In genomic region chr3:71581451-71581980, GRCh38 we compare ENCODE assay signal across 9 cellular contexts. TPM values are rescaled to one million over a fixed set of nuclear protein-coding genes. Genes with fewer than 3 reads are reported as not detected.
DNase-seq lines count a peak whose midpoint lies in the region; ATAC-seq and TF ChIP-seq lines count a peak whose summit lies in the region.
"Had no signal": no experiment of that assay in that cellular context is flagged by ENCODE, and none has a peak within 500 bp of the region (broad histone marks: within the 10 kb centered on the region; RNA-seq: fewer than 3 reads in every experiment).

No MANE protein-coding gene starts in this region.

- H3K27me3 ChIP-seq in WERI-Rb-1 (ENCODE audit: insufficient read depth, low read depth, severe bottlenecking) (peaks cover 32% of the 10 kb centered on the region), colonic mucosa (no peaks in the 10 kb centered on the region), liver (ENCODE audit: control insufficient read depth in 4 of 4, insufficient read depth in 4 of 4, low read length in 3 of 4) (no peaks in the 10 kb centered on the region)

- DNase-seq in DMS 273 (lab: John Stamatoyannopoulos, UW; ENCODE audit: unreplicated experiment) (peak; percentile 77), DMS 273 treated with DMSO at 0.1 percent for 48 hours (lab: John Stamatoyannopoulos, UW) (no peak), WERI-Rb-1 (peak; percentile 11), colonic mucosa (peak; percentile 47), NCI-H2196 (lab: John Stamatoyannopoulos, UW; ENCODE audit: unreplicated experiment) (no peak)
- peak; percentile 3 for DNase-seq in stimulated activated CD8-positive, alpha-beta memory T cell treated with anti-CD3 and anti-CD28 coated beads, Interleukin-12 subunit alpha, Interleukin-12 subunit beta, amount 100 ng/mL, for 1 hour (ENCODE audit: low read depth)

- H3K4me1 ChIP-seq in colonic mucosa (peaks cover 8% of the 10 kb centered on the region), liver (ENCODE audit: control insufficient read depth in 4 of 4, insufficient read depth in 4 of 4, low read length in 3 of 4) (peaks cover 4 to 37% (median 15%) of the 10 kb centered on the region in 4 donors)

- TF ChIP-seq CTCF in WERI-Rb-1 (IDR thresholded peaks at IDR 0.05; ENCODE audit: low read depth, low read length) (no peak), colonic mucosa (IDR thresholded peaks at IDR 0.05) (no peak), liver (IDR thresholded peaks at IDR 0.05; ENCODE audit: low read depth, low read length, missing input control) (no peak)

- H3K9me3 ChIP-seq in WERI-Rb-1 (ENCODE audit: severe bottlenecking) (no peaks in the 10 kb centered on the region), colonic mucosa (no peaks in the 10 kb centered on the region), liver (ENCODE audit: control insufficient read depth in 4 of 4, low read length in 3 of 4) (no peaks in the 10 kb centered on the region)

- H3K4me3 ChIP-seq in WERI-Rb-1 (ENCODE audit: low read depth, low read length) (peak overlapping the region; percentile 73), colonic mucosa (peak overlapping the region; percentile 51), liver (ENCODE audit: low read depth in 1 of 3, low read length in 3 of 3) (peak overlapping the region; percentile 76 to 96 (median 89))

- intact Hi-C loops in colonic mucosa (cut with DNase I) = loop anchor here (5.0 to 10.0 kb wide), 4 partner anchors 277 to 577 kb away; no protein-coding TSS in a partner anchor

- H3K27ac ChIP-seq in WERI-Rb-1 = no peak overlapping the region
- peak overlapping the region; percentile 94 for H3K27ac ChIP-seq in colonic mucosa
- peak overlapping the region; percentile 84 to 99 for H3K27ac ChIP-seq in liver (ENCODE audit: low read depth in 1 of 2, low read length in 2 of 2)
- H3K27ac ChIP-seq: 22Rv1 had no signal

- H3K36me3 ChIP-seq in WERI-Rb-1 (no peaks in the 10 kb centered on the region), colonic mucosa (no peaks in the 10 kb centered on the region), liver (ENCODE audit: control insufficient read depth in 4 of 4, insufficient read depth in 3 of 4, low read depth in 1 of 4, low read length in 3 of 4) (peaks cover 0 to 2% (median under 1%) of the 10 kb centered on the region in 4 donors)

- TF ChIP-seq RAD21 in liver (IDR thresholded peaks at IDR 0.05) = no peak

- ATAC-seq in HG02798 (IDR thresholded peaks at IDR 0.05; ENCODE audit: poor library complexity, unreplicated experiment) = no peak

- peak overlapping the region; percentile 93 to 96 for H3K9ac ChIP-seq in colonic mucosa (ENCODE audit: low read depth in 2 of 2, low read length in 2 of 2)
- H3K9ac ChIP-seq in liver (ENCODE audit: low read depth in 1 of 2, low read length in 2 of 2) = peak overlapping the region; percentile 43 to 60

- WGBS in liver = 1% methylated on average over 51 of the region's 51 CpGs

TF ChIP-seq in liver, 16 proteins besides CTCF, POLR2A, EP300 and RAD21:
- TF ChIP-seq ATF3 (IDR thresholded peaks at IDR 0.05) (no peak), EGR1 (IDR thresholded peaks at IDR 0.05; ENCODE audit: low read depth in 2 of 2) (no peak), HNF4G (IDR thresholded peaks at IDR 0.05) (no peak), SP1 (IDR thresholded peaks at IDR 0.05) (no peak), NR2F2 (IDR thresholded peaks at IDR 0.05) (no peak), GABPA (IDR thresholded peaks at IDR 0.05 in 1 of 2, conservative IDR thresholded peaks at IDR 0.05 in 1 of 2) (no peak), RXRA (IDR thresholded peaks at IDR 0.05) (no peak), HNF4A (conservative IDR thresholded peaks at IDR 0.05) (no peak), YY1 (IDR thresholded peaks at IDR 0.05) (no peak)

RNA-seq across cellular contexts. Expression of gene FOXP1, which starts 2.0 kb away (rescaled TPM):
- total RNA-seq in colonic mucosa = 100 to 1,000 TPM; 127 to 128 TPM
- 10 to 100 TPM; 33.5 to 35.4 TPM for total RNA-seq in liver
- 10 to 100 TPM in 1 of 2 donors, 1 to 10 TPM in 1; 4.9 to 30.5 TPM for polyA plus RNA-seq in liver

Comparison
In these comparisons a context has a peak if more than half of its experiments do, and no peak if none do; other contexts are left out.
1. DNase-seq: peak in DMS 273 (single experiment), WERI-Rb-1 (single experiment), colonic mucosa (single experiment) and stimulated activated CD8-positive, alpha-beta memory T cell treated with anti-CD3 and anti-CD28 coated beads, Interleukin-12 subunit alpha, Interleukin-12 subunit beta, amount 100 ng/mL, for 1 hour (single experiment); none in DMS 273 treated with DMSO at 0.1 percent for 48 hours (single experiment) and NCI-H2196 (single experiment).
2. Peak in every context shown above with its lines, with median percentiles within 50 percentile points of each other: H3K4me3 ChIP-seq.